In genomic region chr18:51637881-51638280, GRCh38 we compare ENCODE assay signal across 5 cellular contexts.
"Had no signal": no experiment of that assay in that cellular context is flagged by ENCODE, and none has a peak within 500 bp of the region (broad histone marks: within the 10 kb centered on the region; RNA-seq: fewer than 3 reads in every experiment).

No MANE protein-coding gene starts in this region.

- H3K27me3 Mint-ChIP-seq: IgD-negative memory B cell had no signal

- ATAC-seq: HepG2, K562 had no signal

- DNase-seq: IMR-90 had no signal

- H3K27ac ChIP-seq: HL-60 had no signal

- H3K36me3 Mint-ChIP-seq: IgD-negative memory B cell had no signal

- H3K4me3 ChIP-seq: K562 had no signal

- H3K27ac Mint-ChIP-seq: IgD-negative memory B cell had no signal

- H3K4me3 Mint-ChIP-seq: IgD-negative memory B cell had no signal

- H3K4me1 Mint-ChIP-seq: IgD-negative memory B cell had no signal
